Comparison of ENCODE assay signal across 20 cellular contexts in genomic region chr4:149964001-149964400, GRCh38.
"Had no signal": no experiment of that assay in that cellular context is flagged by ENCODE, and none has a peak within 500 bp of the region (broad histone marks: within the 10 kb centered on the region; RNA-seq: fewer than 3 reads in every experiment).

No MANE protein-coding gene starts in this region.

- H3K4me1 ChIP-seq: heart right ventricle, pancreas, right lobe of liver, stomach had no signal

- H3K9me3 Mint-ChIP-seq: central memory CD8-positive, alpha-beta T cell; natural killer cell; neural crest cell; stimulated activated naive B cell treated with anti-CD40 and anti-IgM and Interleukin-4, amounts not matched to agents 10 μg/mL and 1 μg/mL and 100 μg/mL, for 72 hours had no signal

- H3K9me3 ChIP-seq: heart right ventricle, pancreas, right lobe of liver, stomach, thoracic aorta, transverse colon had no signal

- H3K36me3 Mint-ChIP-seq: natural killer cell; stimulated activated naive B cell treated with anti-CD40 and anti-IgM and Interleukin-4, amounts not matched to agents 10 μg/mL and 1 μg/mL and 100 μg/mL, for 72 hours had no signal

- H3K4me3 Mint-ChIP-seq: central memory CD8-positive, alpha-beta T cell; natural killer cell; neural crest cell; stimulated activated naive B cell treated with anti-CD40 and anti-IgM and Interleukin-4, amounts not matched to agents 10 μg/mL and 1 μg/mL and 100 μg/mL, for 72 hours had no signal

- H3K36me3 ChIP-seq: heart right ventricle, pancreas, right lobe of liver, stomach, thoracic aorta, transverse colon had no signal

- ATAC-seq: heart right ventricle; left lobe of liver; natural killer cell; right lobe of liver; stimulated activated naive B cell treated with anti-CD40 and anti-IgM and Interleukin-4, amounts not matched to agents 10 μg/mL and 1 μg/mL and 100 μg/mL, for 72 hours had no signal

- H3K27ac Mint-ChIP-seq: natural killer cell; progenitor cell of endocrine pancreas; stimulated activated naive B cell treated with anti-CD40 and anti-IgM and Interleukin-4, amounts not matched to agents 10 μg/mL and 1 μg/mL and 100 μg/mL, for 72 hours had no signal

- H3K27me3 ChIP-seq: heart right ventricle, pancreas, right lobe of liver, stomach, transverse colon had no signal

- H3K4me3 ChIP-seq: heart right ventricle, pancreas, right lobe of liver, stomach, thoracic aorta, transverse colon had no signal

- H3K27ac ChIP-seq: heart right ventricle, pancreas, right lobe of liver, stomach, thoracic aorta, transverse colon had no signal

- H3K27me3 Mint-ChIP-seq: progenitor cell of endocrine pancreas had no signal

- DNase-seq: effector memory CD4-positive, alpha-beta T cell; erythroblast; heart right ventricle; mammary epithelial cell; natural killer cell; occipital lobe; pancreas; right lobe of liver; stimulated activated CD4-positive, alpha-beta T cell treated with anti-CD3 and anti-CD28 coated beads, Interleukin-15, amount 100 ng/mL, for 24 hours; stimulated activated CD4-positive, alpha-beta T cell treated with anti-CD3 and anti-CD28 coated beads, Interleukin-1b, Interleukin-23, amount 100 ng/mL, for 48 hours; stimulated activated CD4-positive, alpha-beta T cell treated with anti-CD3 and anti-CD28 coated beads, Interleukin-4, amount 100 ng/mL, for 24 hours; stimulated activated naive B cell treated with anti-CD40 and anti-IgM and Interleukin-4, amounts not matched to agents 10 μg/mL and 1 μg/mL and 100 μg/mL, for 72 hours; stomach; substantia nigra; transverse colon had no signal

- H3K4me1 Mint-ChIP-seq: central memory CD8-positive, alpha-beta T cell; natural killer cell; stimulated activated naive B cell treated with anti-CD40 and anti-IgM and Interleukin-4, amounts not matched to agents 10 μg/mL and 1 μg/mL and 100 μg/mL, for 72 hours had no signal
